Comparison of ENCODE assay signal across 8 cellular contexts in the genomic region with DNA sequence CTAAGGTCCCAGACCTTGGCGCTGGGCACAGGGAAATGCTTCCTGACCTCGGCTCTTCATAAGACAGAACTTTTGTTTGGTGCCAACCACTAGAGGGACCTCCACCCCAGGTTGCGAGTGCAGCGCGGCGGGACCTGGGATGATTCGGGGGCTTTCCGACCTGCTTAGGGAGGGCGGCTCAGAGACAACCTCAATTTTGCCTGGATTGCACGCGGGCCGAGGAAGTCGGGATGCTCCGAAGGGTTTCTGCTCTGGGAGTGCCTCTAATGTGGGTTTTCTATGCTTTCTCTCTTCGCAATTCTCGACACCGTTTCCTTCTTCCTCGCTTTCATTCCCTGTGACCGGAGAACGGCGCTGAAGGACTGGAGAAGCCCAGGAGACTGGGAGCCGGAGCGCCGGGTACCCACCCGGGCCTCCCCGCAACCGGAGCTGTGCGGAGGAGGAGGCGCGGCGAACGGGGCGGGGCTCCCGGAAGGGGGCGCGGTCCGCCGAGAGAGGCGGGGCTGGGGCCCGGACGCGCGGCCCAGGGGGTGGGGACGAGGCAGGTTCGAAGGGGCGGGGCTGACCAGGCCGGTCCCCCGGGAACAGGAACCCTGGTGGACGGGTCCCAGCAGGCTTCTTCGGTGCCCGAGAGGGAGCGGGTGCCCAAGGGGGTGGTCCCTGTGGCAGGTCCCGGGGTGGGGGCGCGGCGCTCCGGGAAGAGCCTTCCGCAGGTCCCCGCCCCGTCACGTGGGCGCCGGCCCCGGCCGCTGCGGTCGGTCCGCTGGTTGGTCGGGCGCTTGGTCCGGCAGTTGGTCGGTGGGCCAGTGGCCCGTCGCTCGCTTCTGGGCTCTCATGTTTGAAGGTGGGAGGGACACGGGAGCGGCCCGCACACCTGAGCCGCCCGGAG. TPM values are rescaled to one million over a fixed set of nuclear protein-coding genes. Genes with fewer than 3 reads are reported as not detected.
A peak's percentile ranks its signal among the peaks of the same experiment; 100 is the strongest.
DNase-seq lines count a peak whose midpoint lies in the region; ATAC-seq and TF ChIP-seq lines count a peak whose summit lies in the region.

A gene (plus strand): TSS at position 790 of the 889 bp plus-strand sequence. CDS start 35,477 bp downstream, outside the sequence.

- TF ChIP-seq CTCF in glutamatergic neuron (IDR thresholded peaks at IDR 0.05; ENCODE audit: partially characterized antibody, unreplicated experiment) = peak; percentile 75
- peak; percentile 79 for TF ChIP-seq CTCF in osteocyte (IDR thresholded peaks at IDR 0.05)
- TF ChIP-seq CTCF in thoracic aorta (IDR thresholded peaks at IDR 0.05) = peak; percentile 46

- no peaks in the 10 kb centered on the region for H3K27me3 Mint-ChIP-seq in activated naive CD4-positive, alpha-beta T cell treated with anti-CD3 and anti-CD28 coated beads, Interleukin-2, amount 50 U/mL, for 24 hours
- H3K27me3 Mint-ChIP-seq in glutamatergic neuron (ENCODE audit: unreplicated experiment) (peaks cover 6% of the 10 kb centered on the region), osteocyte (ENCODE audit: unreplicated experiment) (peaks cover 25% of the 10 kb centered on the region)

- H3K36me3 Mint-ChIP-seq in activated naive CD4-positive, alpha-beta T cell treated with anti-CD3 and anti-CD28 coated beads, Interleukin-2, amount 50 U/mL, for 24 hours = no peaks in the 10 kb centered on the region
- no peaks in the 10 kb centered on the region for H3K36me3 Mint-ChIP-seq in glutamatergic neuron (ENCODE audit: unreplicated experiment)
- peaks cover 3% of the 10 kb centered on the region for H3K36me3 Mint-ChIP-seq in osteocyte (ENCODE audit: unreplicated experiment)

- peaks cover 7% of the 10 kb centered on the region for H3K4me1 ChIP-seq in HUES6 (ENCODE audit: control insufficient read depth, insufficient read depth, low read length)
- peaks cover 15 to 24% of the 10 kb centered on the region in 2 donors for H3K4me1 ChIP-seq in thoracic aorta (ENCODE audit: control insufficient read depth in 1 of 2, low read depth in 2 of 2)

- H3K27ac ChIP-seq in HUES6 (ENCODE audit: low read depth, low read length) (no peak within 1 kb of the TSS), SK-N-MC (no peak within 1 kb of the TSS), thoracic aorta (peak within 1 kb of the TSS; percentile 92 to 95)

- H3K9me3 Mint-ChIP-seq in activated naive CD4-positive, alpha-beta T cell treated with anti-CD3 and anti-CD28 coated beads, Interleukin-2, amount 50 U/mL, for 24 hours = no peaks in the 10 kb centered on the region
- H3K9me3 Mint-ChIP-seq in glutamatergic neuron (ENCODE audit: unreplicated experiment) = peaks cover 3% of the 10 kb centered on the region
- no peaks in the 10 kb centered on the region for H3K9me3 Mint-ChIP-seq in osteocyte (ENCODE audit: unreplicated experiment)

- DNase-seq in EH (ENCODE audit: low read depth) (peak; percentile 65), SK-N-MC (ENCODE audit: low read depth, low spot score) (no peak), glutamatergic neuron (peak; percentile 80), osteocyte (ENCODE audit: extremely low spot score, unreplicated experiment) (peak; percentile 90), thoracic aorta (ENCODE audit: low spot score) (peak; percentile 27)

- peak within 1 kb of the TSS; percentile 82 for H3K4me3 ChIP-seq in HUES6 (ENCODE audit: low read depth, low read length)
- peak within 1 kb of the TSS; percentile 77 for H3K4me3 ChIP-seq in SK-N-MC
- H3K4me3 ChIP-seq in thoracic aorta = peak within 1 kb of the TSS; percentile 93

- H3K36me3 ChIP-seq in HUES6 (ENCODE audit: control insufficient read depth, insufficient read depth, low read length) (no peaks in the 10 kb centered on the region), SK-N-MC (ENCODE audit: insufficient read depth, low read length) (no peaks in the 10 kb centered on the region), thoracic aorta (no peaks in the 10 kb centered on the region)

- H3K9ac ChIP-seq in HUES6 (ENCODE audit: low read length) (peak within 1 kb of the TSS; percentile 18), SK-N-MC (ENCODE audit: insufficient read length) (no peak within 1 kb of the TSS)

- peaks cover 57% of the 10 kb centered on the region for H3K4me1 Mint-ChIP-seq in activated naive CD4-positive, alpha-beta T cell treated with anti-CD3 and anti-CD28 coated beads, Interleukin-2, amount 50 U/mL, for 24 hours
- H3K4me1 Mint-ChIP-seq in glutamatergic neuron (ENCODE audit: low read depth, unreplicated experiment) (no peaks in the 10 kb centered on the region), osteocyte (ENCODE audit: unreplicated experiment) (peaks cover 28% of the 10 kb centered on the region)

- H3K9me3 ChIP-seq in HUES6 (ENCODE audit: control insufficient read depth, insufficient read depth, low read depth, low read length) (no peaks in the 10 kb centered on the region), SK-N-MC (ENCODE audit: low read depth, low read length) (no peaks in the 10 kb centered on the region), thoracic aorta (no peaks in the 10 kb centered on the region)

- peak within 1 kb of the TSS; percentile 94 for H3K27ac Mint-ChIP-seq in activated naive CD4-positive, alpha-beta T cell treated with anti-CD3 and anti-CD28 coated beads, Interleukin-2, amount 50 U/mL, for 24 hours
- H3K27ac Mint-ChIP-seq in glutamatergic neuron (ENCODE audit: unreplicated experiment) = no peak within 1 kb of the TSS
- H3K27ac Mint-ChIP-seq in osteocyte (ENCODE audit: unreplicated experiment) = peak within 1 kb of the TSS; percentile 83

- peak; percentile 67 for ATAC-seq in GM21515 (IDR thresholded peaks at IDR 0.05; ENCODE audit: unreplicated experiment)
- ATAC-seq in thoracic aorta (ENCODE audit: insufficient number of reproducible peaks, low FRiP score, low read depth) = peak; percentile 92

- H3K27me3 ChIP-seq in HUES6 (ENCODE audit: control insufficient read depth, insufficient read depth, low read length) (peaks cover 27% of the 10 kb centered on the region), thoracic aorta (replicated peaks; ENCODE audit: insufficient read depth) (no peaks in the 10 kb centered on the region)

- peak within 1 kb of the TSS; percentile 93 for H3K4me3 Mint-ChIP-seq in activated naive CD4-positive, alpha-beta T cell treated with anti-CD3 and anti-CD28 coated beads, Interleukin-2, amount 50 U/mL, for 24 hours
- peak within 1 kb of the TSS; percentile 88 for H3K4me3 Mint-ChIP-seq in glutamatergic neuron (ENCODE audit: unreplicated experiment)
- peak within 1 kb of the TSS; percentile 88 for H3K4me3 Mint-ChIP-seq in osteocyte (ENCODE audit: unreplicated experiment)

RNA-seq across cellular contexts. Expression of the gene that starts here (rescaled TPM):
- total RNA-seq in glutamatergic neuron (ENCODE audit: unreplicated experiment) = 1.5 TPM
- total RNA-seq in osteocyte = 72.6 and 74.1 TPM in 2 replicates
- 10 to 100 TPM; 43.5 to 48.9 TPM for total RNA-seq in thoracic aorta

Comparison
In these comparisons a context has a peak if more than half of its experiments do, and no peak if none do; other contexts are left out.
1. RNA of the gene that starts here (total RNA-seq): 72.6 to 74.1 TPM in osteocyte and 43.5 to 48.9 TPM in thoracic aorta; 1.5 TPM in glutamatergic neuron (single experiment); every median in the first group is over 10 times any median in the second.
2. H3K27ac ChIP-seq: peak in thoracic aorta (2 of 2); none in HUES6 (single experiment) and SK-N-MC (single experiment).
3. Peak in every context shown above with its lines, with median percentiles within 50 percentile points of each other: H3K4me3 ChIP-seq, H3K4me3 Mint-ChIP-seq and CTCF ChIP-seq.